8 cellular contexts compared by ENCODE assay signal in genomic region chr20:63056236-63057132, GRCh38. TPM values are rescaled to one million over a fixed set of nuclear protein-coding genes. Genes with fewer than 3 reads are reported as not detected.
A peak's percentile ranks its signal among the peaks of the same experiment; 100 is the strongest.
DNase-seq lines count a peak whose midpoint lies in the region; ATAC-seq and TF ChIP-seq lines count a peak whose summit lies in the region.

No MANE protein-coding gene starts in this region.

- H3K9me3 ChIP-seq in Karpas-422 (ENCODE audit: low read length) (peaks cover 8% of the 10 kb centered on the region), mesenchymal stem cell (ENCODE audit: control insufficient read depth, low read length) (peaks cover 3% of the 10 kb centered on the region), testis (no peaks in the 10 kb centered on the region)

- CTCF ChIA-PET in WTC11 (lab: Charles Lee): interaction anchor here (0.6 to 2.1 kb wide), 36 partner anchors 8 to 1144 kb away, joined by 3 to 27 read pairs (median 4); no protein-coding TSS in a partner anchor

- TF ChIP-seq CTCF in WTC11 (IDR thresholded peaks at IDR 0.05) (peak; percentile 93), testis (IDR thresholded peaks at IDR 0.05) (peak; percentile 63 to 90 (median 73))

- no peaks in the 10 kb centered on the region for H3K9me2 ChIP-seq in Karpas-422 (replicated peaks; ENCODE audit: insufficient read depth, low read length)

- H3K79me2 ChIP-seq in Karpas-422 (ENCODE audit: low read length): no peaks in the 10 kb centered on the region

- H3K27ac Mint-ChIP-seq in WTC11: no peak overlapping the region

- TF ChIP-seq POLR2A in testis (IDR thresholded peaks at IDR 0.05): no peak

- no peak overlapping the region for H2BK12ac ChIP-seq in mesenchymal stem cell (ENCODE audit: low read length in 2 of 2)

- no peaks in the 10 kb centered on the region for H4K20me1 ChIP-seq in Karpas-422 (ENCODE audit: insufficient read depth, low read depth, low read length)

- H2BK5ac ChIP-seq in mesenchymal stem cell (ENCODE audit: low read depth, low read length, poor library complexity, severe bottlenecking): no peak overlapping the region

- H3K9ac ChIP-seq in Karpas-422 (ENCODE audit: low read length) (no peak overlapping the region), mesenchymal stem cell (ENCODE audit: low read length) (no peak overlapping the region)

- H3K27me3 Mint-ChIP-seq in WTC11 (ENCODE audit: low read depth): no peaks in the 10 kb centered on the region

- H3K18ac ChIP-seq in mesenchymal stem cell (ENCODE audit: low read depth in 1 of 2, low read length in 2 of 2): no peak overlapping the region

- H3K4me1 ChIP-seq in Karpas-422 (ENCODE audit: low read length) (peaks cover 12% of the 10 kb centered on the region), mesenchymal stem cell (ENCODE audit: control insufficient read depth, insufficient read depth, low read depth, low read length) (peaks cover 10% of the 10 kb centered on the region), testis (no peaks in the 10 kb centered on the region)

- H3K36me3 ChIP-seq in Karpas-422 (ENCODE audit: insufficient read depth, low read length) (no peaks in the 10 kb centered on the region), mesenchymal stem cell (ENCODE audit: control insufficient read depth in 1 of 2, insufficient read depth in 2 of 2, low read depth in 1 of 2, low read length in 2 of 2) (no peaks in the 10 kb centered on the region), testis (ENCODE audit: low read depth, missing control alignments) (no peaks in the 10 kb centered on the region)

- H3K4me2 ChIP-seq in Karpas-422 (ENCODE audit: low read depth, low read length, poor library complexity, severe bottlenecking): no peak overlapping the region
- no peak overlapping the region for H3K4me2 ChIP-seq in mesenchymal stem cell (ENCODE audit: low read length, poor library complexity, severe bottlenecking)

- H2BK120ac ChIP-seq in mesenchymal stem cell (ENCODE audit: low read depth, low read length): no peak overlapping the region

- H3K4me3 ChIP-seq in Karpas-422 (ENCODE audit: low read length): no peak overlapping the region
- H3K4me3 ChIP-seq in mesenchymal stem cell (ENCODE audit: insufficient read depth in 1 of 2, low read depth in 1 of 2, low read length in 2 of 2): no peak overlapping the region
- H3K4me3 ChIP-seq in testis: no peak overlapping the region

- H3K27me3 ChIP-seq in Karpas-422 (ENCODE audit: low read length) (no peaks in the 10 kb centered on the region), mesenchymal stem cell (ENCODE audit: control insufficient read depth in 1 of 2, insufficient read depth in 1 of 2, low read length in 2 of 2) (peaks cover 39 to 68% of the 10 kb centered on the region in 2 experiments), testis (no peaks in the 10 kb centered on the region)

- no peak overlapping the region for H4K8ac ChIP-seq in mesenchymal stem cell (ENCODE audit: low read length)

- H3K23ac ChIP-seq in mesenchymal stem cell (ENCODE audit: low read length in 2 of 2): no peak overlapping the region

- peaks cover 6% of the 10 kb centered on the region for H3K9me3 Mint-ChIP-seq in WTC11

- POLR2A ChIA-PET in WTC11 (lab: Charles Lee): no interaction called here

- H4K91ac ChIP-seq in mesenchymal stem cell (ENCODE audit: low read length): no peak overlapping the region

- no peak overlapping the region for H3K4me3 Mint-ChIP-seq in WTC11

- H3K4me1 Mint-ChIP-seq in WTC11: no peaks in the 10 kb centered on the region

- intact Hi-C loops in testis (cut with DNase I; ENCODE audit: low total_unique reads): no loop called here

- H3K27ac ChIP-seq in Karpas-422 (ENCODE audit: low read length) (no peak overlapping the region), mesenchymal stem cell (ENCODE audit: low read length, poor library complexity, severe bottlenecking) (no peak overlapping the region), testis (no peak overlapping the region)

- no peak overlapping the region for H2BK15ac ChIP-seq in mesenchymal stem cell (ENCODE audit: low read depth, poor library complexity, severe bottlenecking)

- ATAC-seq in WTC11 (peak; percentile 79), HG03097 (IDR thresholded peaks at IDR 0.05; ENCODE audit: low FRiP score, unreplicated experiment) (no peak), GM19463 (IDR thresholded peaks at IDR 0.05; ENCODE audit: unreplicated experiment) (no peak)

- 9% methylated on average over 34 of the region's 39 CpGs for WGBS in mesenchymal stem cell
- WGBS in testis, 2 donors: 29 to 43% methylated on average over 16 to 37 of the region's 39 CpGs

- DNase-seq in DMS114 treated with DMSO at 0.1 percent for 48 hours (lab: John Stamatoyannopoulos, UW; ENCODE audit: unreplicated experiment) (peak; percentile 45), Karpas-422 (peak; percentile 79), WTC11 (ENCODE audit: low spot score) (peak; percentile 80), ecto neural progenitor cell (ENCODE audit: low spot score) (peak; percentile 91), mesenchymal stem cell (peak; percentile 30), testis (no peak)

- H3K4ac ChIP-seq in mesenchymal stem cell (ENCODE audit: low read depth in 1 of 2, low read length in 2 of 2): no peak overlapping the region

- H3K14ac ChIP-seq in mesenchymal stem cell (ENCODE audit: low read length in 2 of 2): no peak overlapping the region

- H3K79me1 ChIP-seq in mesenchymal stem cell (replicated peaks; ENCODE audit: low read length, poor library complexity, severe bottlenecking): no peaks in the 10 kb centered on the region

- H3K36me3 Mint-ChIP-seq in WTC11: no peaks in the 10 kb centered on the region; the same call in 1 of the 2 replicates

- H2AK5ac ChIP-seq in mesenchymal stem cell (ENCODE audit: low read length, severe bottlenecking): no peak overlapping the region

- no peak overlapping the region for H2AFZ ChIP-seq in Karpas-422 (ENCODE audit: low read length)
- no peak overlapping the region for H2AFZ ChIP-seq in mesenchymal stem cell (ENCODE audit: low read depth, low read length)

TF ChIP-seq in WTC11, 78 proteins besides CTCF, POLR2A, EP300 and RAD21 (continues in another document):
- TF ChIP-seq AFF4 (CRISPR knock-in tag; IDR thresholded peaks at IDR 0.05; ENCODE audit: borderline replicate concordance) (no peak), KAT7 (CRISPR knock-in tag; IDR thresholded peaks at IDR 0.05; ENCODE audit: borderline replicate concordance) (no peak), OVOL2 (CRISPR knock-in tag; IDR thresholded peaks at IDR 0.05; ENCODE audit: borderline replicate concordance) (no peak), USF2 (CRISPR knock-in tag; IDR thresholded peaks at IDR 0.05) (peak; percentile 34; the same call in 1 of the 2 replicates), ZNF416 (CRISPR knock-in tag; IDR thresholded peaks at IDR 0.05) (no peak), ETV6 (CRISPR knock-in tag; IDR thresholded peaks at IDR 0.05) (0 out of 2 replicates have a peak, but pooled peaks have one; percentile 30), MLX (CRISPR knock-in tag; IDR thresholded peaks at IDR 0.05) (no peak), USF1 (CRISPR knock-in tag; IDR thresholded peaks at IDR 0.05) (no peak)

RNA-seq across cellular contexts. Expression of gene BHLHE23, which starts 49.7 kb away (rescaled TPM):
- not detected in 2 replicates for total RNA-seq in Karpas-422 (2014; rRNA removed; shearing (Covaris generic); ENCODE audit: low replicate concordance)
- total RNA-seq in WTC11 (2021) (0.57 to 1.3 TPM (median 0.66 TPM) in 3 replicates), testis (1 to 10 TPM; 5.3 to 6.6 TPM)
- not detected for polyA plus RNA-seq in mesenchymal stem cell (2013, experiment 1 of 2)
- polyA plus RNA-seq in mesenchymal stem cell (2013, experiment 2 of 2): not detected
- polyA plus RNA-seq in testis (ENCODE audit: insufficient read depth, low read depth, low replicate concordance): not detected
